1 cellular context compared by ENCODE assay signal in the genomic region with DNA sequence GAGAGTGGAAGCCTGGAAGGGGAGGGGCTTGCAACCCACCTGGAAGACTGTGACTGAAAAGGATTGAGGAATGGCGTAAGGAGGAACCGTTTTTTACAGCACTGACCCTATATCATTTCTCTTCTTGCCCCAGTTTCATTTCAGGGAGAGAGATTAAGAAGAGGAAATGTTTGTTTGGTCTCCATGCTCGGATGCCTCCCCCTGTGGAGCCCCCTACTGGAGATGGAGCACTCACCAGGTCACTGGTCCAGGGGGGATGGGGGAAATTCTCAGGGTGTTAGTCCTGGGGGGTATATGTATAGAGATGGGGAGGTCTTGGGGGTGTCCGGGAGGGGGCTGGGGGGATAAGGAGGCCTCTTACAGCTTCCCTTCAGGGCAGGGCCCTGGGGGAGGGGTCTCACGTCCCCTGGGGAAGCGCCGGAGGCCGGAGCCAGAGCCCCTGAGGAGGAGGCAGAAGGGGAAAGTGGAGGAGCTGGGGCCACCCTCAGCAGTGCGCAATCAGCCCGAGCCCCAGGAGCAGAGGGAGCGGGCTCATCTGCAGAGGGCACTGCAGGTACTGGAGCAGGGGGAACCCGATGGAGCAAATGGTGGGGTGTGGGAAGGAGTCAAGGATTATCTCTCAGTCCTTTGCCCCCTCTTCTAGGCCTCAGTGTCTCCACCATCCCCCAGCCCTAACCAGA.
TF ChIP-seq lines count a peak whose summit lies in the region.

No MANE protein-coding gene starts in this region.

TF ChIP-seq in IMR-90, 13 proteins besides CTCF, POLR2A, EP300 and RAD21:
- TF ChIP-seq, protein P1, sequence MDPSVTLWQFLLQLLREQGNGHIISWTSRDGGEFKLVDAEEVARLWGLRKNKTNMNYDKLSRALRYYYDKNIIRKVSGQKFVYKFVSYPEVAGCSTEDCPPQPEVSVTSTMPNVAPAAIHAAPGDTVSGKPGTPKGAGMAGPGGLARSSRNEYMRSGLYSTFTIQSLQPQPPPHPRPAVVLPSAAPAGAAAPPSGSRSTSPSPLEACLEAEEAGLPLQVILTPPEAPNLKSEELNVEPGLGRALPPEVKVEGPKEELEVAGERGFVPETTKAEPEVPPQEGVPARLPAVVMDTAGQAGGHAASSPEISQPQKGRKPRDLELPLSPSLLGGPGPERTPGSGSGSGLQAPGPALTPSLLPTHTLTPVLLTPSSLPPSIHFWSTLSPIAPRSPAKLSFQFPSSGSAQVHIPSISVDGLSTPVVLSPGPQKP (IDR thresholded peaks at IDR 0.05; ENCODE audit: borderline replicate concordance, low read depth, low read length) = no peak
- TF ChIP-seq RFX5 (IDR thresholded peaks at IDR 0.05; ENCODE audit: low read depth, low read length) (no peak), BHLHE40 (IDR thresholded peaks at IDR 0.05; ENCODE audit: low read depth, low read length) (no peak), MAFK (IDR thresholded peaks at IDR 0.05; ENCODE audit: low read depth, low read length) (no peak), RCOR1 (IDR thresholded peaks at IDR 0.05; ENCODE audit: insufficient replicate concordance, low read length) (no peak), CHD1 (IDR thresholded peaks at IDR 0.05; ENCODE audit: low read depth, low read length) (no peak), SMC3 (IDR thresholded peaks at IDR 0.05; ENCODE audit: low read depth, low read length) (no peak; the same call in 1 of the 2 replicates), FOS (IDR thresholded peaks at IDR 0.05; ENCODE audit: low read depth, low read length) (no peak), CEBPB (IDR thresholded peaks at IDR 0.05; ENCODE audit: low read depth, low read length) (no peak), MXI1 (IDR thresholded peaks at IDR 0.05; ENCODE audit: borderline replicate concordance, low read depth, low read length) (no peak), MAZ (IDR thresholded peaks at IDR 0.05; ENCODE audit: borderline replicate concordance, low read depth, low read length) (no peak), NFE2L2 (IDR thresholded peaks at IDR 0.05; ENCODE audit: low read depth, low read length) (no peak)
- TF ChIP-seq, protein P2, sequence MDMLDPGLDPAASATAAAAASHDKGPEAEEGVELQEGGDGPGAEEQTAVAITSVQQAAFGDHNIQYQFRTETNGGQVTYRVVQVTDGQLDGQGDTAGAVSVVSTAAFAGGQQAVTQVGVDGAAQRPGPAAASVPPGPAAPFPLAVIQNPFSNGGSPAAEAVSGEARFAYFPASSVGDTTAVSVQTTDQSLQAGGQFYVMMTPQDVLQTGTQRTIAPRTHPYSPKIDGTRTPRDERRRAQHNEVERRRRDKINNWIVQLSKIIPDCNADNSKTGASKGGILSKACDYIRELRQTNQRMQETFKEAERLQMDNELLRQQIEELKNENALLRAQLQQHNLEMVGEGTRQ (IDR thresholded peaks at IDR 0.05; ENCODE audit: low read depth, low read length) = no peak
